In genomic region chr5:41435276-41435675, GRCh38 we compare ENCODE assay signal across 28 cellular contexts.
"Had no signal": no experiment of that assay in that cellular context is flagged by ENCODE, and none has a peak within 500 bp of the region (broad histone marks: within the 10 kb centered on the region; RNA-seq: fewer than 3 reads in every experiment).

No MANE protein-coding gene starts in this region.

- H3K27ac ChIP-seq: epithelial cell of prostate, gastrocnemius medialis, hepatocyte, left lung, lower lobe of right lung, ovary, psoas muscle, right lobe of liver, testis, tibial artery had no signal

- H3K36me3 ChIP-seq: gastrocnemius medialis, left lung, lower lobe of right lung, ovary, right lobe of liver, tibial artery had no signal

- FAIRE-seq: colon, kidney, urothelium cell line had no signal

- H3K9me3 ChIP-seq: gastrocnemius medialis, left lung, lower lobe of right lung, ovary, psoas muscle, right lobe of liver, testis, tibial artery had no signal

- H3K4me3 ChIP-seq: gastrocnemius medialis, hepatocyte, left lung, lower lobe of right lung, ovary, psoas muscle, right lobe of liver, smooth muscle cell, testis, tibial artery had no signal

- H3K4me1 ChIP-seq: gastrocnemius medialis, left lung, lower lobe of right lung, psoas muscle, testis, tibial artery had no signal

- ATAC-seq: esophagus mucosa, gastrocnemius medialis, left lung, lower lobe of right lung, natural killer cell, psoas muscle, right lobe of liver had no signal

- DNase-seq: effector CD8-positive, alpha-beta T cell; endodermal cell; foreskin fibroblast; gastrocnemius medialis; head of caudate nucleus; kidney; left lung; lower lobe of right lung; natural killer cell; occipital lobe; ovary; posterior cingulate gyrus; psoas muscle; right lobe of liver; stimulated activated CD4-positive, alpha-beta T cell treated with anti-CD3 and anti-CD28 coated beads, Interleukin-12 subunit alpha, Interleukin-12 subunit beta, amount 100 ng/mL, for 4 hours; stimulated activated CD4-positive, alpha-beta T cell treated with anti-CD3 and anti-CD28 coated beads, Interleukin-1b, Interleukin-23, amount 100 ng/mL, for 48 hours; stimulated activated CD4-positive, alpha-beta T cell treated with anti-CD3 and anti-CD28 coated beads, Interleukin-4, amount 100 ng/mL, for 1 hour; stimulated activated CD8-positive, alpha-beta memory T cell treated with anti-CD3 and anti-CD28 coated beads, Interleukin-4, amount 100 ng/mL, for 48 hours; stimulated activated naive CD4-positive, alpha-beta T cell treated with Interleukin-2 at 50 U/mL for 16 hours; substantia nigra; testis; tibial artery had no signal

- H3K27me3 ChIP-seq: gastrocnemius medialis, hepatocyte, left lung, ovary, testis, tibial artery had no signal
